24 cellular contexts compared by ENCODE assay signal in the genomic region with DNA sequence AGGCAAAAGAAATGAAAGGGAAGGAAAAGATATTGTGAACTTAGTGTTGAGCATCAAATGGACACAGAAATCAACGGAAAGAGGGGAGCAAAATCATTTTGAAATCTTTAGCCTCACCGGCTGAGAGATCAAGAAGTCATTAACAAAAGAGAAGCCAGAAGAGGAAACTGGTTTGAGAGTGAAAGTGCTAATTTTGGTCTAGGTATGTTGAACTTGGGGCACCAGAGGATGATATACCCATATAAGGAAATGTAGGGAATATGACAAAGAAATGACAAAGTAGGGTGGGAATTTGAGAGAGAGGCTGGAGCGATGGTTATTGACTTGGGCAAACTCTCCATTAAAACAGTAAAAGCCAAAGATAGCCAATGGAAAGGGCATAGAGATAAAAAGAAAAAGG.
"Had no signal": no experiment of that assay in that cellular context is flagged by ENCODE, and none has a peak within 500 bp of the region (broad histone marks: within the 10 kb centered on the region; RNA-seq: fewer than 3 reads in every experiment).

No MANE protein-coding gene starts in this region.

- DNase-seq: activated CD4-positive, alpha-beta T cell treated with anti-CD3 and anti-CD28 coated beads, Interleukin-2, amount 10 ng/mL, durations not matched to agents 7 days and 5 days; activated CD8-positive, alpha-beta memory T cell treated with anti-CD3 and anti-CD28 coated beads, Interleukin-2, amount 50 U/mL, for 4 hours; activated effector memory CD4-positive, alpha-beta T cell treated with Interleukin-2 at 50 U/mL for 16 hours; activated naive CD4-positive, alpha-beta T cell treated with anti-CD3 and anti-CD28 coated beads, Interleukin-2, amount 10 ng/mL, durations not matched to agents 7 days and 5 days; activated naive CD8-positive, alpha-beta T cell treated with anti-CD3 and anti-CD28 coated beads, Interleukin-2, amount 50 U/mL, for 24 hours; activated T-cell treated with anti-CD3 and anti-CD28 coated beads, Interleukin-2, amount 50 U/mL, for 4 hours; anterior cingulate cortex; central memory CD4-positive, alpha-beta T cell; endodermal cell; foreskin melanocyte; glutamatergic neuron; hippocampal formation; lower lobe of right lung; naive thymus-derived CD8-positive, alpha-beta T cell; stimulated activated CD4-positive, alpha-beta T cell treated with anti-CD3 and anti-CD28 coated beads, Interleukin-4, amount 100 ng/mL, for 24 hours; testis had no signal

- H3K36me3 ChIP-seq: lower lobe of right lung, neutrophil had no signal

- H3K9ac ChIP-seq: parathyroid adenoma had no signal

- H2AFZ ChIP-seq: parathyroid adenoma had no signal

- H3K27me3 ChIP-seq: neutrophil, testis had no signal

- H3K27ac ChIP-seq: lower lobe of right lung, neutrophil, parathyroid adenoma, testis had no signal

- H3K4me1 ChIP-seq: lower lobe of right lung, parathyroid adenoma, testis had no signal

- H3K9me3 ChIP-seq: lower lobe of right lung, neutrophil, testis had no signal

- H3K4me3 ChIP-seq: lower lobe of right lung, smooth muscle cell, testis had no signal

- H3K4me2 ChIP-seq: smooth muscle cell had no signal

- H3K79me2 ChIP-seq: parathyroid adenoma had no signal

- FAIRE-seq: colon, keratinocyte had no signal

- ATAC-seq: activated CD4-positive, CD25-positive, alpha-beta regulatory T cell treated with anti-CD3 and anti-CD28 coated beads, Interleukin-2, amount 50 U/mL, for 24 hours; activated naive CD8-positive, alpha-beta T cell treated with anti-CD3 and anti-CD28 coated beads, Interleukin-2, amount 50 U/mL, for 24 hours; activated T-cell treated with anti-CD3 and anti-CD28 coated beads, Interleukin-2, amount 50 U/mL, for 4 hours; lower lobe of right lung; naive thymus-derived CD8-positive, alpha-beta T cell; sciatic nerve; stimulated activated memory B cell treated with anti-CD40 and anti-IgM and Interleukin-4, amounts not matched to agents 10 μg/mL and 1 μg/mL and 100 μg/mL, for 72 hours had no signal
